In the genomic region with DNA sequence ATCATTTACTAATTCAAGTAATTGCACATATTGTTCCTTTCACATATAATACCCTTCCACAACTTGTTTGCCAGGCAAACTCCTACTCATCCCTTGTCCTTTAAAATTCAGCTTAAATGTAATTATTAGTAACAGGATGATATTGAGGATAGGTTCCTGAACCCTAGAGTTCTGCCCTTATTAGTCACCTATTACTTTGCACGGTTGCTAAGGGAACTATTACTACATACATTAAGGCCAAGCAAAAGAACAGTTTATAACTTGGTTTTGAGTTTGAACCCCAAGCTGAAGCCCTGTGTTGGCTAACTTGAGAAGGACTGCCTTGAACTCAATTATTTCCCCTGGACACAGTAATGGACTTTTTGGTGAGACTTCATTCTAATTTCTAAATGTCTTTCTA, we compare ENCODE assay signal across 8 cellular contexts.
"Had no signal": no experiment of that assay in that cellular context is flagged by ENCODE, and none has a peak within 500 bp of the region (broad histone marks: within the 10 kb centered on the region; RNA-seq: fewer than 3 reads in every experiment).

No MANE protein-coding gene starts in this region.

- DNase-seq: GM23248, GOT3, H7, IMR-90, KG1 had no signal

- H3K4me3 ChIP-seq: GM23248, HAP-1, K562 had no signal

- H3K27ac ChIP-seq: GM23248 had no signal

- H3K36me3 ChIP-seq: HAP-1 had no signal

- H2AFZ ChIP-seq: GM23248 had no signal

- H3K9ac ChIP-seq: GM23248 had no signal

- ATAC-seq: HCT116, K562 had no signal

- H3K9me3 ChIP-seq: HAP-1 had no signal
